In the genomic region with DNA sequence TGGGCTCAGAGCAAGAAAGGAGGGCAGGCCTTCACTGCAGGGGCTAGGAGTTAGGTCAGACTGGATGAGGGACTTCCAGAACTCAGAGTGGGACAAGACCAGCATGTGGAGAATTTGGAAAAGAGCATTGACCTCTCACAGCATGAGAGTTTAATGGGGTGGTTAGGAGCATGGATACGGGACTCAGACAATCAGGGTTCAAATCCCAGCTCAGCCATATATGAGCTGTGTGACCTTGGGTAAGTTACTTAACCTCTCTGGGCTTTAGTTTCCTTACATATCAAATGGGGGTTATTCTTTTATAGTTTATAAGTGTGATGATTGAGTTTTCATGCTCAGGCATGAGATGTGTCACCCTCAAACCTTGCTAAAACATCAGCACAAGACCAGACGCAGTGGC, we compare ENCODE assay signal across 3 cellular contexts.
A peak's percentile ranks its signal among the peaks of the same experiment; 100 is the strongest.
TF ChIP-seq lines count a peak whose summit lies in the region.

No MANE protein-coding gene starts in this region.

TF ChIP-seq in A549, 52 proteins besides CTCF, POLR2A, EP300 and RAD21:
- TF ChIP-seq ZFP36 (IDR thresholded peaks at IDR 0.05; ENCODE audit: borderline replicate concordance, partially characterized antibody) (peak; percentile 64), NR3C1 (IDR thresholded peaks at IDR 0.05) (no peak), FOSB (CRISPR knock-in tag; IDR thresholded peaks at IDR 0.05) (no peak), NFE2L2 (conservative IDR thresholded peaks at IDR 0.05; ENCODE audit: low read length) (no peak), ZSCAN20 (CRISPR knock-in tag; IDR thresholded peaks at IDR 0.05) (no peak), CHD2 (IDR thresholded peaks at IDR 0.05; ENCODE audit: low read length, partially characterized antibody) (no peak), HOXB13 (CRISPR knock-in tag; IDR thresholded peaks at IDR 0.05; ENCODE audit: low read depth) (no peak), MAFK (IDR thresholded peaks at IDR 0.05; ENCODE audit: partially characterized antibody) (no peak), FOSL2 (IDR thresholded peaks at IDR 0.05) (no peak), FOSL2 (CRISPR knock-in tag; IDR thresholded peaks at IDR 0.05) (no peak), KDM5A (IDR thresholded peaks at IDR 0.05) (no peak), KDM1A (IDR thresholded peaks at IDR 0.05; ENCODE audit: low read depth) (0 out of 2 replicates have a peak, but pooled peaks have one; percentile 16)

TF ChIP-seq in HEK293, 187 proteins besides CTCF, POLR2A, EP300 and RAD21:
- TF ChIP-seq ZNF560 (tag by site-specific recombination; IDR thresholded peaks at IDR 0.05; ENCODE audit: borderline replicate concordance) (no peak), ZNF302 (tag by site-specific recombination; IDR thresholded peaks at IDR 0.05; ENCODE audit: low read depth) (no peak), ZNF768 (tag by site-specific recombination; IDR thresholded peaks at IDR 0.05) (peak; percentile 85), ZNF223 (tag by site-specific recombination; IDR thresholded peaks at IDR 0.05) (no peak), PRDM10 (tag by site-specific recombination; IDR thresholded peaks at IDR 0.05) (no peak), ZNF48 (tag by site-specific recombination; IDR thresholded peaks at IDR 0.05) (no peak), ZNF580 (tag by site-specific recombination; IDR thresholded peaks at IDR 0.05) (0 out of 2 replicates have a peak, but pooled peaks have one; percentile 21)
- TF ChIP-seq, protein P1, sequence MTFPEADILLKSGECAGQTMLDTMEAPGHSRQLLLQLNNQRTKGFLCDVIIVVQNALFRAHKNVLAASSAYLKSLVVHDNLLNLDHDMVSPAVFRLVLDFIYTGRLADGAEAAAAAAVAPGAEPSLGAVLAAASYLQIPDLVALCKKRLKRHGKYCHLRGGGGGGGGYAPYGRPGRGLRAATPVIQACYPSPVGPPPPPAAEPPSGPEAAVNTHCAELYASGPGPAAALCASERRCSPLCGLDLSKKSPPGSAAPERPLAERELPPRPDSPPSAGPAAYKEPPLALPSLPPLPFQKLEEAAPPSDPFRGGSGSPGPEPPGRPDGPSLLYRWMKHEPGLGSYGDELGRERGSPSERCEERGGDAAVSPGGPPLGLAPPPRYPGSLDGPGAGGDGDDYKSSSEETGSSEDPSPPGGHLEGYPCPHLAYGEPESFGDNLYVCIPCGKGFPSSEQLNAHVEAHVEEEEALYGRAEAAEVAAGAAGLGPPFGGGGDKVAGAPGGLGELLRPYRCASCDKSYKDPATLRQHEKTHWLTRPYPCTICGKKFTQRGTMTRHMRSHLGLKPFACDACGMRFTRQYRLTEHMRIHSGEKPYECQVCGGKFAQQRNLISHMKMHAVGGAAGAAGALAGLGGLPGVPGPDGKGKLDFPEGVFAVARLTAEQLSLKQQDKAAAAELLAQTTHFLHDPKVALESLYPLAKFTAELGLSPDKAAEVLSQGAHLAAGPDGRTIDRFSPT (tag by site-specific recombination; IDR thresholded peaks at IDR 0.05), result no peak

TF ChIP-seq in K562, 482 proteins besides CTCF, POLR2A, EP300 and RAD21:
- TF ChIP-seq PHF20 (IDR thresholded peaks at IDR 0.05; ENCODE audit: partially characterized antibody) (no peak), ZFP36 (IDR thresholded peaks at IDR 0.05; ENCODE audit: low read depth, low read length, partially characterized antibody) (peak; percentile 60), CBX3 (IDR thresholded peaks at IDR 0.05; ENCODE audit: borderline replicate concordance in 1 of 2, low read length in 2 of 2) (no peak), HDAC2 (IDR thresholded peaks at IDR 0.05) (0 out of 2 replicates have a peak, but pooled peaks have one; percentile 27), RBM15 (IDR thresholded peaks at IDR 0.05; ENCODE audit: insufficient read depth, low read length) (no peak), BCOR (IDR thresholded peaks at IDR 0.05) (peak; percentile 82), KDM1A (IDR thresholded peaks at IDR 0.05) (peak; percentile 14 to 54; a peak in 1 of 4 replicates), PHF8 (IDR thresholded peaks at IDR 0.05; ENCODE audit: borderline replicate concordance, low read length) (no peak), ADNP (tag; IDR thresholded peaks at IDR 0.05) (0 out of 2 replicates have a peak, but pooled peaks have one; percentile 38), RBM25 (IDR thresholded peaks at IDR 0.05; ENCODE audit: low read depth, low read length, severe bottlenecking) (peak; percentile 49)
- TF ChIP-seq, protein P2, sequence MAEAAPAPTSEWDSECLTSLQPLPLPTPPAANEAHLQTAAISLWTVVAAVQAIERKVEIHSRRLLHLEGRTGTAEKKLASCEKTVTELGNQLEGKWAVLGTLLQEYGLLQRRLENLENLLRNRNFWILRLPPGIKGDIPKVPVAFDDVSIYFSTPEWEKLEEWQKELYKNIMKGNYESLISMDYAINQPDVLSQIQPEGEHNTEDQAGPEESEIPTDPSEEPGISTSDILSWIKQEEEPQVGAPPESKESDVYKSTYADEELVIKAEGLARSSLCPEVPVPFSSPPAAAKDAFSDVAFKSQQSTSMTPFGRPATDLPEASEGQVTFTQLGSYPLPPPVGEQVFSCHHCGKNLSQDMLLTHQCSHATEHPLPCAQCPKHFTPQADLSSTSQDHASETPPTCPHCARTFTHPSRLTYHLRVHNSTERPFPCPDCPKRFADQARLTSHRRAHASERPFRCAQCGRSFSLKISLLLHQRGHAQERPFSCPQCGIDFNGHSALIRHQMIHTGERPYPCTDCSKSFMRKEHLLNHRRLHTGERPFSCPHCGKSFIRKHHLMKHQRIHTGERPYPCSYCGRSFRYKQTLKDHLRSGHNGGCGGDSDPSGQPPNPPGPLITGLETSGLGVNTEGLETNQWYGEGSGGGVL (CRISPR knock-in tag; IDR thresholded peaks at IDR 0.05), result no peak
